Comparison of ENCODE assay signal across 18 cellular contexts in genomic region chr12:63978519-63978918, GRCh38.
DNase-seq lines count a peak whose midpoint lies in the region; ATAC-seq and TF ChIP-seq lines count a peak whose summit lies in the region.
"Had no signal": no experiment of that assay in that cellular context is flagged by ENCODE, and none has a peak within 500 bp of the region (broad histone marks: within the 10 kb centered on the region; RNA-seq: fewer than 3 reads in every experiment).

No MANE protein-coding gene starts in this region.

- no peak for TF ChIP-seq EP300 in tibial nerve (IDR thresholded peaks at IDR 0.05)

- H3K4me3 ChIP-seq in tibial nerve = no peak overlapping the region

- ATAC-seq in HG03457 (IDR thresholded peaks at IDR 0.05; ENCODE audit: unreplicated experiment) = no peak
- ATAC-seq: left ventricle myocardium superior; stimulated activated memory B cell treated with anti-CD40 and anti-IgM and Interleukin-4, amounts not matched to agents 10 μg/mL and 1 μg/mL and 100 μg/mL, for 72 hours had no signal

- no peaks in the 10 kb centered on the region for H3K36me3 ChIP-seq in tibial nerve

- peaks cover 0 to 38% (median 3%) of the 10 kb centered on the region in 4 donors for H3K4me1 ChIP-seq in tibial nerve

- no peak overlapping the region for H3K27ac ChIP-seq in tibial nerve

- H3K36me3 Mint-ChIP-seq in chondrocyte (ENCODE audit: low read depth) = peaks cover 4% of the 10 kb centered on the region
- H3K36me3 Mint-ChIP-seq: CD4-positive, alpha-beta memory T cell; stimulated activated memory B cell treated with anti-CD40 and anti-IgM and Interleukin-4, amounts not matched to agents 10 μg/mL and 1 μg/mL and 100 μg/mL, for 72 hours had no signal

- no peak for TF ChIP-seq POLR2A in tibial nerve (IDR thresholded peaks at IDR 0.05)

- H3K9me3 Mint-ChIP-seq in chondrocyte (ENCODE audit: low read depth) = peaks cover 6% of the 10 kb centered on the region
- H3K9me3 Mint-ChIP-seq: neural crest cell; stimulated activated memory B cell treated with anti-CD40 and anti-IgM and Interleukin-4, amounts not matched to agents 10 μg/mL and 1 μg/mL and 100 μg/mL, for 72 hours had no signal

- peak overlapping the region; percentile 45 for H3K27ac Mint-ChIP-seq in chondrocyte (ENCODE audit: unreplicated experiment)
- H3K27ac Mint-ChIP-seq: CD4-positive, alpha-beta memory T cell; stimulated activated memory B cell treated with anti-CD40 and anti-IgM and Interleukin-4, amounts not matched to agents 10 μg/mL and 1 μg/mL and 100 μg/mL, for 72 hours had no signal

- H3K27me3 ChIP-seq in tibial nerve = no peaks in the 10 kb centered on the region

- intact Hi-C loops in head of caudate nucleus (cut with DNase I) = no loop called here

- peak; percentile 33 for DNase-seq in Daoy (ENCODE audit: low read depth)
- DNase-seq in M059J (ENCODE audit: low read depth) = peak; percentile 80
- no peak for DNase-seq in chondrocyte (ENCODE audit: low spot score)
- DNase-seq in non-pigmented ciliary epithelial cell (ENCODE audit: low read depth) = peak; percentile 51
- no peak for DNase-seq in COLO668 (lab: John Stamatoyannopoulos, UW; ENCODE audit: unreplicated experiment)
- no peak for DNase-seq in tibial nerve (ENCODE audit: low spot score in 2 of 2)
- no peak for DNase-seq in head of caudate nucleus
- DNase-seq: activated CD4-positive, alpha-beta T cell treated with anti-CD3 and anti-CD28 coated beads for 48 hours; activated gamma-delta T cell; CD4-positive, alpha-beta memory T cell; cerebellar nuclear complex; glutamatergic neuron; left ventricle myocardium superior; NCI-H146; NK-92 treated with Interleukin-12 subunit alpha and Interleukin-12 subunit beta, amount 100 ng/mL, for 24 hours had no signal

- no peaks in the 10 kb centered on the region for H3K27me3 Mint-ChIP-seq in chondrocyte (ENCODE audit: low read depth)
- H3K27me3 Mint-ChIP-seq: stimulated activated memory B cell treated with anti-CD40 and anti-IgM and Interleukin-4, amounts not matched to agents 10 μg/mL and 1 μg/mL and 100 μg/mL, for 72 hours had no signal

- no peak overlapping the region for H3K4me3 Mint-ChIP-seq in chondrocyte (ENCODE audit: unreplicated experiment)
- H3K4me3 Mint-ChIP-seq: CD4-positive, alpha-beta memory T cell; neural crest cell; stimulated activated memory B cell treated with anti-CD40 and anti-IgM and Interleukin-4, amounts not matched to agents 10 μg/mL and 1 μg/mL and 100 μg/mL, for 72 hours had no signal

- no peak for TF ChIP-seq CTCF in chondrocyte (IDR thresholded peaks at IDR 0.05)
- no peak for TF ChIP-seq CTCF in tibial nerve (IDR thresholded peaks at IDR 0.05)

- H3K4me1 Mint-ChIP-seq in chondrocyte (ENCODE audit: low read depth) = peaks cover 43% of the 10 kb centered on the region
- H3K4me1 Mint-ChIP-seq: CD4-positive, alpha-beta memory T cell; stimulated activated memory B cell treated with anti-CD40 and anti-IgM and Interleukin-4, amounts not matched to agents 10 μg/mL and 1 μg/mL and 100 μg/mL, for 72 hours had no signal

- H3K9me3 ChIP-seq in tibial nerve = no peaks in the 10 kb centered on the region

- WGBS in tibial nerve, 2 donors = 81% methylated on average over 1 of the region's 1 CpG

Comparison
In these comparisons a context has a peak if more than half of its experiments do, and no peak if none do; other contexts are left out.
1. DNase-seq: peak in Daoy (single experiment), M059J (single experiment) and non-pigmented ciliary epithelial cell (single experiment); none in chondrocyte (single experiment), COLO668 (single experiment), tibial nerve (0 of 2) and head of caudate nucleus (0 of 42).